In the genomic region with DNA sequence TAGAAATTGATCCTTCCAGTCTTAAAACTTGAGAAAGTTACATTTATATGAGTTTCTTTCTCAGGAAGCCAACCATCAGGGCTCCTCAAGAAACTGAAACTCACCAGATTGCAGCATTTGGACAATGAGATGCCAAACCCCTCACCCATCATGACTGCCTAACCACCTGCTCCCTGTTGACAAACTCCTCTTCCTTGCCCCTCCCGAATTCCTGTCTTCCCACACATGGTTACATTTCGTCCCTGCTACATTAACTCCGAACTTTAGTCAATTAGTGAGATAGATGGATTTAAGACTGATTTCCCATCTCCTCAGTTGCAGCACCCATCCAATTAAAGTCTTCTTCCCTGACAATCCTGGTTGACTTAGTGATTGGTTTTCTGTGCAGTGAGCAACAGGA, we compare ENCODE assay signal across 22 cellular contexts.
"Had no signal": no experiment of that assay in that cellular context is flagged by ENCODE, and none has a peak within 500 bp of the region (broad histone marks: within the 10 kb centered on the region; RNA-seq: fewer than 3 reads in every experiment).

No MANE protein-coding gene starts in this region.

- H3K27ac ChIP-seq: epithelial cell of prostate, gastrocnemius medialis, parathyroid adenoma, spleen, transverse colon, VCaP had no signal

- DNase-seq: activated CD4-positive, alpha-beta T cell treated with anti-CD3 and anti-CD28 coated beads for 4 hours; activated CD4-positive, alpha-beta T cell treated with anti-CD3 and anti-CD28 coated beads, Interleukin-2, amount 50 U/mL, for 4 hours; activated naive CD4-positive, alpha-beta T cell; activated T-cell treated with anti-CD3 and anti-CD28 coated beads for 4 hours; activated T-cell treated with anti-CD3 and anti-CD28 coated beads, Interleukin-2, amount 50 U/mL, for 72 hours; effector CD8-positive, alpha-beta T cell; gastrocnemius medialis; hippocampal formation; naive thymus-derived CD4-positive, alpha-beta T cell; occipital lobe; right cardiac atrium; spleen; stimulated activated naive CD4-positive, alpha-beta T cell treated with Interleukin-2 at 50 U/mL for 16 hours; T-helper 9 cell; transverse colon had no signal

- H3K36me3 Mint-ChIP-seq: activated naive CD4-positive, alpha-beta T cell treated with anti-CD3 and anti-CD28 coated beads, Interleukin-2, amount 50 U/mL, for 72 hours; naive thymus-derived CD4-positive, alpha-beta T cell had no signal

- H3K79me2 ChIP-seq: parathyroid adenoma had no signal

- H3K9ac ChIP-seq: parathyroid adenoma had no signal

- H3K27me3 ChIP-seq: gastrocnemius medialis, transverse colon had no signal

- H3K9me3 ChIP-seq: gastrocnemius medialis, spleen, transverse colon had no signal

- H3K36me3 ChIP-seq: gastrocnemius medialis, spleen, transverse colon had no signal

- H3K4me3 ChIP-seq: gastrocnemius medialis, lung, spleen, transverse colon had no signal

- ATAC-seq: activated naive CD4-positive, alpha-beta T cell treated with anti-CD3 and anti-CD28 coated beads, Interleukin-2, amount 50 U/mL, for 72 hours; activated T-cell treated with anti-CD3 and anti-CD28 coated beads, Interleukin-2, amount 50 U/mL, for 72 hours; gastrocnemius medialis; naive thymus-derived CD4-positive, alpha-beta T cell; right cardiac atrium had no signal

- H3K4me3 Mint-ChIP-seq: activated T-cell treated with anti-CD3 and anti-CD28 coated beads, Interleukin-2, amount 50 U/mL, for 72 hours; central memory CD8-positive, alpha-beta T cell; naive thymus-derived CD4-positive, alpha-beta T cell; neural crest cell had no signal

- H3K4me1 Mint-ChIP-seq: central memory CD8-positive, alpha-beta T cell; naive thymus-derived CD4-positive, alpha-beta T cell; neural crest cell had no signal

- H2AFZ ChIP-seq: parathyroid adenoma had no signal

- H3K27ac Mint-ChIP-seq: activated naive CD4-positive, alpha-beta T cell treated with anti-CD3 and anti-CD28 coated beads, Interleukin-2, amount 50 U/mL, for 72 hours; activated T-cell treated with anti-CD3 and anti-CD28 coated beads, Interleukin-2, amount 50 U/mL, for 72 hours; naive thymus-derived CD4-positive, alpha-beta T cell had no signal

- H3K4me1 ChIP-seq: parathyroid adenoma, spleen, transverse colon had no signal
